8 cellular contexts compared by ENCODE assay signal in genomic region chr4:186067757-186068385, GRCh38. TPM values are rescaled to one million over a fixed set of nuclear protein-coding genes. Genes with fewer than 3 reads are reported as not detected.
DNase-seq lines count a peak whose midpoint lies in the region; ATAC-seq and TF ChIP-seq lines count a peak whose summit lies in the region.

No MANE protein-coding gene starts in this region.

- WGBS in ovary, 3 donors: 35 to 38% (median 35%) methylated on average over 9 of the region's 9 CpGs

- intact Hi-C loops in ovary (cut with DNase I): loop anchor here in 1 of 4 donors (10.0 kb wide), 1 partner anchor 67 kb away; no protein-coding TSS in a partner anchor
- intact Hi-C loops in posterior vena cava (cut with DNase I): loop anchor here in 1 of 2 donors (5.0 to 10.0 kb wide), 2 partner anchors 67 to 519 kb away; no protein-coding TSS in a partner anchor

- DNase-seq in AG09319 (ENCODE audit: extremely low read depth, low read depth) (peak; percentile 22), NCI-H2227 (lab: John Stamatoyannopoulos, UW; ENCODE audit: unreplicated experiment) (peak; percentile 43), fibroblast of the conjunctiva (ENCODE audit: low read depth) (peak; percentile 22), ovary (peak; percentile 37 to 64 (median 44)), posterior vena cava (ENCODE audit: low spot score) (no peak)
- DNase-seq in activated T-cell treated with anti-CD3 and anti-CD28 coated beads, Interleukin-2, amount 50 U/mL, for 1 hour: peak; percentile 20

- H3K9me3 ChIP-seq in ovary: no peaks in the 10 kb centered on the region

- H3K36me3 ChIP-seq in ovary: no peaks in the 10 kb centered on the region

- no peak for TF ChIP-seq POLR2A in ovary (IDR thresholded peaks at IDR 0.05)

- H3K4me3 ChIP-seq in ovary: peak overlapping the region; percentile 59

- H3K4me1 ChIP-seq in ovary (ENCODE audit: insufficient read depth): peaks cover 3% of the 10 kb centered on the region

- TF ChIP-seq EP300 in ovary (IDR thresholded peaks at IDR 0.05): no peak

- TF ChIP-seq CTCF in AG09319 (IDR thresholded peaks at IDR 0.05; ENCODE audit: low read depth, low read length) (peak; percentile 61), ovary (IDR thresholded peaks at IDR 0.05) (peak in 2 of 3 donors; percentile 13 to 30)

- H3K27ac ChIP-seq in ovary: peak overlapping the region in 1 of 2 donors; percentile 67

- peak; percentile 94 for ATAC-seq in GM18498 (IDR thresholded peaks at IDR 0.05; ENCODE audit: unreplicated experiment)
- ATAC-seq in HG02938 (IDR thresholded peaks at IDR 0.05; ENCODE audit: unreplicated experiment): peak; percentile 72

- no peaks in the 10 kb centered on the region for H3K27me3 ChIP-seq in ovary

RNA-seq across cellular contexts. Expression of gene TLR3, which starts 1.1 kb away (rescaled TPM):
- 10 to 100 TPM in 3 of 7 donors, 1 to 10 TPM in 4; 5.1 to 14.8 (median 9.4) TPM for total RNA-seq in ovary
- 10 to 100 TPM in 1 of 2 donors, 1 to 10 TPM in 1; 2.2 to 12.2 TPM for polyA plus RNA-seq in ovary
- total RNA-seq in posterior vena cava: 10 to 100 TPM in 1 of 2 donors, 1 to 10 TPM in 1; 8.3 to 13.8 TPM

RNA-seq across cellular contexts. Expression of gene FAM149A, which starts 36.6 kb away (rescaled TPM):
- 10 to 100 TPM in 5 of 7 donors, 1 to 10 TPM in 2; 6.4 to 14.6 (median 12.7) TPM for total RNA-seq in ovary
- polyA plus RNA-seq in ovary: 10 to 100 TPM in 1 of 2 donors, 1 to 10 TPM in 1; 9.4 to 16.1 TPM
- total RNA-seq in posterior vena cava: 10 to 100 TPM; 10.1 to 16.5 TPM
